In the genomic region with DNA sequence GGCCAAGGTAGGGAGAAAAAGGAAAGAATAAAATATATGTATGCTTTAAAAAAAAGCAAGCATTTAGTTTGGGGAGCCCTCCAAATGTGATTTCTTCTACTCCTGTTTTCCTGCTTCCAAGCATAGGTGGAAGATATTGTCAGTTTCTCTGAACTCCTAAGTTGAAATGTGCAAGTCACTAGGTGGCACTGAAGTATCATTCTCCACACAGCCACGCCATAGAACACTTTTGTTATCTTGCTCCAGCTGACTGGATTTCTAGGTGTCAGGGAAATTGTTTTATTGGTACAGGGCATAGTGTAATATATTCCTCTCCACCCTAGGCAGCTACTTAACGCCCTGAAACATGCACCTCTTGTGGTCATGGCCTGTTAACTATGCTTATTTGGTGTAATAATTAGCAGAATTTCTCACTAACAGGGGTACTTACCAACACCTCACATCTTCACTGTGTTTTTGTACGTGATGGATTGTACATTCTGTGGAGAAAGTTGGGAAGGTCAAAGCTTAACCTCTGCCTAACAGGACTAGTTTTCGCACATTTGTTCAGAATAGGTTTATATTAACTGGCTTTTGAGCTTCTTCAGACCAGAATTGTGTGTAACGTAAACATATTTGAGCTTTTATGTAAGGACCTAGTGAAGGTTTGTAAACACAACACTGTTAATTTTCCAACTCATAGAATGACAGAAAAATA, we compare ENCODE assay signal across 7 cellular contexts.
DNase-seq lines count a peak whose midpoint lies in the region; ATAC-seq and TF ChIP-seq lines count a peak whose summit lies in the region.

No MANE protein-coding gene starts in this region.

- in situ Hi-C loops in transverse colon (cut with MboI; ENCODE audit: low pct_ligation_motif_present in 1 of 4, low pct_unique_long_range_greater_than_20kb in 1 of 4, low sequenced_read_pairs in 3 of 4), result no loop called here

- TF ChIP-seq EP300 in transverse colon (IDR thresholded peaks at IDR 0.05; ENCODE audit: low read depth), result no peak

- H3K27me3 ChIP-seq in kidney epithelial cell (ENCODE audit: control insufficient read depth, insufficient read depth, low read length), result no peaks in the 10 kb centered on the region
- no peaks in the 10 kb centered on the region for H3K27me3 ChIP-seq in transverse colon

- peaks cover 27 to 84% (median 60%) of the 10 kb centered on the region in 4 donors for H3K4me1 ChIP-seq in transverse colon

- H3K4me3 ChIP-seq in kidney epithelial cell (ENCODE audit: low read depth, low read length), result no peak overlapping the region
- no peak overlapping the region for H3K4me3 ChIP-seq in transverse colon

- DNase-seq in GF-D8 (lab: John Stamatoyannopoulos, UW), result peak; percentile 33
- peak; percentile 30 for DNase-seq in NCI-H446 treated with DMSO at 0.1 percent for 48 hours (lab: John Stamatoyannopoulos, UW)
- DNase-seq in MCF 10A (ENCODE audit: unreplicated experiment), result peak; percentile 81
- DNase-seq in kidney epithelial cell (ENCODE audit: low read depth), result peak; percentile 80
- DNase-seq in transverse colon, result peak; percentile 51
- DNase-seq in posterior vena cava (ENCODE audit: low spot score), result no peak

- WGBS in transverse colon (ENCODE audit: low coverage in 1 of 2), 2 donors, result 44 to 47% methylated on average over 4 to 5 of the region's 5 CpGs

- CTCF ChIA-PET in MCF 10A (lab: Yijun Ruan, JAX), result interaction anchor here (0.6 to 2.7 kb wide), 44 partner anchors 12 to 1486 kb away, joined by 3 to 21 read pairs (median 4); a partner anchor contains a TSS

- H3K27ac Mint-ChIP-seq in MCF 10A (ENCODE audit: low read depth, unreplicated experiment), result no peak overlapping the region

- peaks cover 43% of the 10 kb centered on the region for H3K4me1 Mint-ChIP-seq in MCF 10A (ENCODE audit: insufficient read depth, unreplicated experiment)

- no peaks in the 10 kb centered on the region for H3K36me3 Mint-ChIP-seq in MCF 10A (ENCODE audit: insufficient read depth, unreplicated experiment)

- H3K36me3 ChIP-seq in kidney epithelial cell (ENCODE audit: control insufficient read depth, insufficient read depth, low read length) (no peaks in the 10 kb centered on the region), transverse colon (no peaks in the 10 kb centered on the region)

- TF ChIP-seq CTCF in MCF 10A (IDR thresholded peaks at IDR 0.05; ENCODE audit: unreplicated experiment) (peak; percentile 60), kidney epithelial cell (IDR thresholded peaks at IDR 0.05; ENCODE audit: insufficient read depth, low read length, poor library complexity, severe bottlenecking) (peak; percentile 59), transverse colon (IDR thresholded peaks at IDR 0.05) (peak; percentile 43 to 72 (median 54))

- peak overlapping the region; percentile 38 to 69 (median 60) for H3K27ac ChIP-seq in transverse colon

- H3K9me3 ChIP-seq in transverse colon, result no peaks in the 10 kb centered on the region

- POLR2A ChIA-PET in MCF 10A (lab: Yijun Ruan, JAX), result interaction anchor here (0.6 to 5.1 kb wide), 28 partner anchors 7 to 1163 kb away, joined by 3 to 46 read pairs (median 3); a partner anchor contains a TSS

- ATAC-seq in HG03108 (IDR thresholded peaks at IDR 0.05; ENCODE audit: unreplicated experiment), result peak; percentile 36

- no peak for TF ChIP-seq POLR2A in transverse colon (IDR thresholded peaks at IDR 0.05)

- BruUV-seq in MCF 10A (replicated peaks; lab: Mats Ljungman, UMichigan), result no TSS peak

- H3K27me3 Mint-ChIP-seq in MCF 10A (ENCODE audit: insufficient read depth, unreplicated experiment), result no peaks in the 10 kb centered on the region

- intact Hi-C loops in MCF 10A (cut with micrococcal nuclease), result loop anchor here (1.0 to 10.0 kb wide), 12 partner anchors 120 to 1692 kb away; a partner anchor contains a TSS
- intact Hi-C loops in transverse colon (cut with DNase I; ENCODE audit: low total_unique reads), result no loop called here
- intact Hi-C loops in posterior vena cava (cut with DNase I), result no loop called here

- H3K4me3 Mint-ChIP-seq in MCF 10A (ENCODE audit: unreplicated experiment), result no peak overlapping the region

- no peaks in the 10 kb centered on the region for H3K9me3 Mint-ChIP-seq in MCF 10A (ENCODE audit: unreplicated experiment)
